In the genomic region with DNA sequence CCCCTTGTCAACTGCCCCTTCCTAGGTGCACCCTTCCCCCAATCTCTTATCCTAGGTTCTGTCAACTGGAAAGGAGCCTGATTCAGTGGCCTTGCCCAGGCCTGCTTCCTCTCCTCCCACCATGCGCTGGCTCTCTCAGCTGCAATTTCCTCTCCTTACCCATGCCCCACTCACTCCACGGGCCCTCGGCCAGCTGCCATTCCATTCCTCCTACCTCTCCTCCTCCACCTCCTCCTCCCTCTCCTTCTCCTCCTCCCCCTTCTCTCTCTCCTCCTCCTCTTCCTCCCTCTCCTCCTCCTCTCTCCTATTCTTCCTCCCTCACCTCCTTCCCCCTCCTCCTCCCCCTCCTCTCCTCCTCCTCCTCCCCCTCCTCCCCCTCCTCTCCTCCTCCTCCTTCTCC, we compare ENCODE assay signal across 12 cellular contexts. TPM values are rescaled to one million over a fixed set of nuclear protein-coding genes. Genes with fewer than 3 reads are reported as not detected.
A peak's percentile ranks its signal among the peaks of the same experiment; 100 is the strongest.
DNase-seq lines count a peak whose midpoint lies in the region; ATAC-seq and TF ChIP-seq lines count a peak whose summit lies in the region.
"Had no signal": no experiment of that assay in that cellular context is flagged by ENCODE, and none has a peak within 500 bp of the region (broad histone marks: within the 10 kb centered on the region; RNA-seq: fewer than 3 reads in every experiment).

No MANE protein-coding gene starts in this region.

- no peak overlapping the region for H3K27ac Mint-ChIP-seq in CD14-positive monocyte

- H2BK15ac ChIP-seq in mesendoderm (replicated peaks; ENCODE audit: low read depth), result no peak overlapping the region

- peaks cover 0 to 3% (median 0%) of the 10 kb centered on the region in 7 donors for H3K9me3 Mint-ChIP-seq in CD14-positive monocyte

- H2BK5ac ChIP-seq in mesendoderm (ENCODE audit: low read length), result no peak overlapping the region

- H3K4me3 Mint-ChIP-seq in CD14-positive monocyte, result no peak overlapping the region

- no peak overlapping the region for H3K4ac ChIP-seq in mesendoderm (ENCODE audit: low read depth, low read length)

- H3K4me2 ChIP-seq in mesendoderm (ENCODE audit: low read length), result no peak overlapping the region

- H3K27ac ChIP-seq in mesendoderm (ENCODE audit: low read depth, low read length), result no peak overlapping the region
- H3K27ac ChIP-seq: testis, VCaP had no signal

- no peak overlapping the region for H3K56ac ChIP-seq in mesendoderm (ENCODE audit: low read length)

- DNase-seq in GF-D8 (lab: John Stamatoyannopoulos, UW) (peak; percentile 10), NCI-H226 (peak; percentile 78), dermis blood vessel endothelial cell (peak; percentile 58), mesendoderm (peak; percentile 31), CD14-positive monocyte (ENCODE audit: low spot score) (no peak)
- DNase-seq in stimulated activated CD4-positive, alpha-beta T cell treated with anti-CD3 and anti-CD28 coated beads, Interleukin-1b, Interleukin-23, amount 100 ng/mL, for 48 hours, result no peak
- DNase-seq: COR-L47, small intestine, testis had no signal

- H3K23ac ChIP-seq in mesendoderm (ENCODE audit: low read length), result no peak overlapping the region

- H4K8ac ChIP-seq in mesendoderm (ENCODE audit: low read depth, low read length), result no peak overlapping the region

- no peak overlapping the region for H3K9ac ChIP-seq in mesendoderm (ENCODE audit: low read length)

- peaks cover 13% of the 10 kb centered on the region for H3K4me1 Mint-ChIP-seq in CD14-positive monocyte

- H4K5ac ChIP-seq in mesendoderm (ENCODE audit: low read length), result no peak overlapping the region

- no peaks in the 10 kb centered on the region for H3K79me1 ChIP-seq in mesendoderm (ENCODE audit: low read length)

- no peak overlapping the region for H3K4me3 ChIP-seq in mesendoderm (ENCODE audit: low read length)
- H3K4me3 ChIP-seq: dorsolateral prefrontal cortex, testis had no signal

- no CpG with 5 or more reads among the region's 3 CpGs for WGBS in mesendoderm (ENCODE audit: extremely low coverage, insufficient coverage, low lambda C conversion rate)

- TF ChIP-seq CTCF in CD14-positive monocyte (IDR thresholded peaks at IDR 0.05), result no peak

- H3K27me3 Mint-ChIP-seq in CD14-positive monocyte (ENCODE audit: low read depth in 3 of 3), result peaks cover 0 to 1% (median 1%) of the 10 kb centered on the region in 3 donors

- H3K18ac ChIP-seq in mesendoderm (ENCODE audit: low read length), result no peak overlapping the region

- no peaks in the 10 kb centered on the region for H3K79me2 ChIP-seq in mesendoderm (ENCODE audit: control insufficient read depth, insufficient read depth, low read length)

- no peaks in the 10 kb centered on the region for H3K27me3 ChIP-seq in mesendoderm (ENCODE audit: insufficient read depth, low read length, poor library complexity)
- H3K27me3 ChIP-seq: dorsolateral prefrontal cortex, testis had no signal

- no peak overlapping the region for H2AK5ac ChIP-seq in mesendoderm (ENCODE audit: low read length)

- no peaks in the 10 kb centered on the region for H3K4me1 ChIP-seq in mesendoderm (ENCODE audit: control insufficient read depth, low read depth, low read length)
- H3K4me1 ChIP-seq: testis had no signal

- H3K36me3 ChIP-seq in mesendoderm (ENCODE audit: control insufficient read depth, insufficient read depth, low read length), result no peaks in the 10 kb centered on the region

- H2BK120ac ChIP-seq in mesendoderm (ENCODE audit: low read depth, low read length), result no peak overlapping the region

- peaks cover 3 to 10% of the 10 kb centered on the region in 2 donors for H3K36me3 Mint-ChIP-seq in CD14-positive monocyte

- intact Hi-C loops in CD14-positive monocyte (cut with micrococcal nuclease), result no loop called here

- no peak for ATAC-seq in HG03520 (IDR thresholded peaks at IDR 0.05; ENCODE audit: unreplicated experiment)

RNA-seq across cellular contexts. Expression of gene TIMM44, which starts 9.6 kb away (rescaled TPM):
- total RNA-seq in dermis blood vessel endothelial cell, result 44.0 and 53.4 TPM in 2 replicates
- polyA plus RNA-seq in mesendoderm (2013, experiment 1 of 2), result 97.4 TPM
- 102 TPM for polyA plus RNA-seq in mesendoderm (2013, experiment 2 of 2)
- 10 to 100 TPM in 1 of 2 donors, 1 to 10 TPM in 1; 9.5 to 10.4 TPM for polyA plus RNA-seq in CD14-positive monocyte

RNA-seq across cellular contexts. Expression of gene CTXN1, which starts 27.1 kb away (rescaled TPM):
- total RNA-seq in dermis blood vessel endothelial cell, result 4.6 and 4.9 TPM in 2 replicates
- polyA plus RNA-seq in mesendoderm (2013, experiment 1 of 2), result 46.4 TPM
- polyA plus RNA-seq in mesendoderm (2013, experiment 2 of 2), result 47.0 TPM
- polyA plus RNA-seq in CD14-positive monocyte, result not detected

RNA-seq across cellular contexts. Expression of gene SNAPC2, which starts 32.9 kb away (rescaled TPM):
- total RNA-seq in dermis blood vessel endothelial cell, result 14.1 and 14.3 TPM in 2 replicates
- polyA plus RNA-seq in mesendoderm (2013, experiment 1 of 2), result 19.2 TPM
- 18.9 TPM for polyA plus RNA-seq in mesendoderm (2013, experiment 2 of 2)
- polyA plus RNA-seq in CD14-positive monocyte, result 10 to 100 TPM; 15.7 to 18.3 TPM

RNA-seq across cellular contexts. Expression of gene TGFBR3L, which starts 38.4 kb away (rescaled TPM):
- total RNA-seq in dermis blood vessel endothelial cell, result 0.19 TPM in 1 of 2 replicates, not detected in the other
- 0.69 TPM for polyA plus RNA-seq in mesendoderm (2013, experiment 1 of 2)
- polyA plus RNA-seq in mesendoderm (2013, experiment 2 of 2), result 0.69 TPM
- not detected for polyA plus RNA-seq in CD14-positive monocyte

RNA-seq across cellular contexts. Expression of gene MAP2K7, which starts 49.4 kb away (rescaled TPM):
- 10.4 and 18.8 TPM in 2 replicates for total RNA-seq in dermis blood vessel endothelial cell
- 27.9 TPM for polyA plus RNA-seq in mesendoderm (2013, experiment 1 of 2)
- 27.3 TPM for polyA plus RNA-seq in mesendoderm (2013, experiment 2 of 2)
- 1 to 10 TPM in 1 of 2 donors, under 1 TPM in 1; 0.92 to 1.5 TPM for polyA plus RNA-seq in CD14-positive monocyte

Comparison
In these comparisons a context has a peak if more than half of its experiments do, and no peak if none do; other contexts are left out.
1. DNase-seq: peak in GF-D8 (single experiment), NCI-H226 (single experiment), dermis blood vessel endothelial cell (single experiment) and mesendoderm (single experiment); none in stimulated activated CD4-positive, alpha-beta T cell treated with anti-CD3 and anti-CD28 coated beads, Interleukin-1b, Interleukin-23, amount 100 ng/mL, for 48 hours (single experiment) and CD14-positive monocyte (single experiment).